ENCODE assay signal across 18 cellular contexts in genomic region chr12:109189291-109189690, GRCh38.
A peak's percentile ranks its signal among the peaks of the same experiment; 100 is the strongest.
DNase-seq lines count a peak whose midpoint lies in the region; ATAC-seq and TF ChIP-seq lines count a peak whose summit lies in the region.
"Had no signal": no experiment of that assay in that cellular context is flagged by ENCODE, and none has a peak within 500 bp of the region (broad histone marks: within the 10 kb centered on the region; RNA-seq: fewer than 3 reads in every experiment).

No MANE protein-coding gene starts in this region.

- no peak overlapping the region for H2BK120ac ChIP-seq in IMR-90 (ENCODE audit: low read depth, low read length)

- in situ Hi-C loops in IMR-90 (cut with MboI; ENCODE audit: low sequenced_read_pairs) = no loop called here
- in situ Hi-C loops in gastrocnemius medialis (cut with MboI; ENCODE audit: low sequenced_read_pairs in 4 of 4) = no loop called here
- in situ Hi-C loops in GM13977 (cut with MboI; ENCODE audit: low pct_unique_long_range_greater_than_20kb, low sequenced_read_pairs, unreplicated experiment) = no loop called here

- dilution Hi-C loops in IMR-90 (cut with HindIII; ENCODE audit: low sequenced_read_pairs, unreplicated experiment) = no loop called here

- POLR2A ChIA-PET in IMR-90 (lab: Charles Lee; ENCODE audit: unreplicated experiment) = no interaction called here

- no TSS peak for BruUV-seq in IMR-90 (replicated peaks; lab: Mats Ljungman, UMichigan)

- no peak overlapping the region for H4K91ac ChIP-seq in IMR-90 (ENCODE audit: insufficient read depth, low read depth, low read length)

- H3K9me1 ChIP-seq in IMR-90 (ENCODE audit: insufficient read depth, low read length) = peaks cover 4% of the 10 kb centered on the region; the same call in 1 of the 2 replicates

- H3K36me3 Mint-ChIP-seq in endodermal cell (ENCODE audit: low read depth) = peaks cover 15% of the 10 kb centered on the region

- H3K4me2 ChIP-seq in IMR-90 (ENCODE audit: low read depth, low read length) = no peak overlapping the region
- H3K4me2 ChIP-seq: A549, GM23338 had no signal

- 100% methylated on average over 2 of the region's 8 CpGs; no CpG with 5 or more reads in 1 of the 2 experiments for WGBS in IMR-90 (ENCODE audit: extremely low coverage in 2 of 2, insufficient read length in 1 of 2), 2 experiments
- 92 to 97% methylated on average over 8 of the region's 8 CpGs for WGBS in endodermal cell (ENCODE audit: insufficient coverage in 1 of 2, insufficient read length in 1 of 2), 2 experiments

- H3K9me3 ChIP-seq in IMR-90 (ENCODE audit: control insufficient read depth, insufficient read depth, low read length) (no peaks in the 10 kb centered on the region), endodermal cell (ENCODE audit: control insufficient read depth, low read length) (no peaks in the 10 kb centered on the region), gastrocnemius medialis (no peaks in the 10 kb centered on the region)
- H3K9me3 ChIP-seq: A549, Caco-2 had no signal

- H3K36me3 ChIP-seq in IMR-90 (ENCODE audit: control insufficient read depth, insufficient read depth, low read length) = 0 out of 2 replicates have a peak, but pooled peaks cover 3% of the 10 kb centered on the region
- H3K36me3 ChIP-seq in endodermal cell (ENCODE audit: control insufficient read depth, insufficient read depth, low read length) = no peaks in the 10 kb centered on the region
- H3K36me3 ChIP-seq in gastrocnemius medialis = peaks cover 26 to 98% of the 10 kb centered on the region in 2 donors

- H3K4me1 Mint-ChIP-seq in endodermal cell = peaks cover 7% of the 10 kb centered on the region
- H3K4me1 Mint-ChIP-seq: GM23338, IgD-negative memory B cell had no signal

- ATAC-seq in IMR-90 (ENCODE audit: low read depth) = no peak
- ATAC-seq in gastrocnemius medialis = no peak
- ATAC-seq in activated CD4-positive, CD25-positive, alpha-beta regulatory T cell treated with anti-CD3 and anti-CD28 coated beads, Interleukin-2, amount 50 U/mL, for 24 hours = no peak
- ATAC-seq: A549, GM23338, HCT116 had no signal

- no peak overlapping the region for H3K23ac ChIP-seq in IMR-90 (ENCODE audit: low read depth, low read length)

- no peak overlapping the region for H3K56ac ChIP-seq in IMR-90 (ENCODE audit: extremely low read depth, insufficient read depth, low read length)

- CTCF ChIA-PET in IMR-90 (lab: Yijun Ruan, JAX) = no interaction called here

- peaks cover 82% of the 10 kb centered on the region for H3K27me3 Mint-ChIP-seq in endodermal cell (ENCODE audit: insufficient read depth)
- H3K27me3 Mint-ChIP-seq: CD4-positive, alpha-beta T cell; IgD-negative memory B cell had no signal

- TF ChIP-seq CTCF in IMR-90 (conservative IDR thresholded peaks at IDR 0.05; ENCODE audit: low read depth, low read length) = no peak
- TF ChIP-seq CTCF in endodermal cell (conservative IDR thresholded peaks at IDR 0.05) = no peak
- TF ChIP-seq CTCF in gastrocnemius medialis (IDR thresholded peaks at IDR 0.05 in 4 of 5, conservative IDR thresholded peaks at IDR 0.05 in 1 of 5) = no peak
- TF ChIP-seq CTCF in GM13977 (IDR thresholded peaks at IDR 0.05; ENCODE audit: extremely low read depth, insufficient read depth, missing control alignments) = no peak

- H3K18ac ChIP-seq in IMR-90 (ENCODE audit: low read depth, low read length) = no peak overlapping the region

- H3K9ac ChIP-seq in IMR-90 (ENCODE audit: low read depth, low read length) (no peak overlapping the region), endodermal cell (ENCODE audit: extremely low read depth, low read length, poor library complexity, severe bottlenecking) (no peak overlapping the region)

- H3K4me1 ChIP-seq in IMR-90 (ENCODE audit: control insufficient read depth, insufficient read depth, low read length) (peaks cover 4% of the 10 kb centered on the region; the same call in 1 of the 2 replicates), endodermal cell (ENCODE audit: control insufficient read depth, insufficient read depth, low read length) (no peaks in the 10 kb centered on the region), gastrocnemius medialis (peaks cover 20 to 23% of the 10 kb centered on the region in 2 donors)
- H3K4me1 ChIP-seq: Caco-2 had no signal

- intact Hi-C loops in IMR-90 (cut with micrococcal nuclease) = no loop called here
- intact Hi-C loops in gastrocnemius medialis (cut with DNase I; ENCODE audit: low total_unique reads) = no loop called here

- no peaks in the 10 kb centered on the region for H3K79me1 ChIP-seq in IMR-90 (ENCODE audit: low read depth in 1 of 2, low read length in 2 of 2)

- H2BK20ac ChIP-seq in IMR-90 (ENCODE audit: low read depth, low read length) = no peak overlapping the region

- no peak overlapping the region for H4K5ac ChIP-seq in IMR-90 (ENCODE audit: low read depth, low read length)

- H3K27me3 ChIP-seq in IMR-90 (ENCODE audit: control insufficient read depth, insufficient read depth, low read length) (no peaks in the 10 kb centered on the region), endodermal cell (ENCODE audit: control insufficient read depth, insufficient read depth, low read length, poor library complexity, severe bottlenecking) (peaks cover 72% of the 10 kb centered on the region), gastrocnemius medialis (no peaks in the 10 kb centered on the region)

- H3K4me3 ChIP-seq in IMR-90 (ENCODE audit: insufficient read depth, low read depth, low read length) = no peak overlapping the region
- no peak overlapping the region for H3K4me3 ChIP-seq in endodermal cell (ENCODE audit: low read length)
- no peak overlapping the region for H3K4me3 ChIP-seq in gastrocnemius medialis
- H3K4me3 ChIP-seq: A549, GM23338 had no signal

- TF ChIP-seq RAD21 in IMR-90 (IDR thresholded peaks at IDR 0.05; ENCODE audit: low read length) = no peak

- peak overlapping the region; percentile 21 for H2AFZ ChIP-seq in IMR-90 (replicated peaks; ENCODE audit: low read length, poor library complexity)
- H2AFZ ChIP-seq: GM23338 had no signal

- H3K4ac ChIP-seq in IMR-90 (ENCODE audit: low read depth, low read length) = no peak overlapping the region

- no peak overlapping the region for H3K27ac Mint-ChIP-seq in endodermal cell
- H3K27ac Mint-ChIP-seq: CD4-positive, alpha-beta T cell; GM23338; HFFc6; IgD-negative memory B cell had no signal

- no peaks in the 10 kb centered on the region for H3K9me3 Mint-ChIP-seq in endodermal cell
- H3K9me3 Mint-ChIP-seq: CD4-positive, alpha-beta T cell; GM23338; HFFc6; IgD-negative memory B cell had no signal

- H4K20me1 ChIP-seq in IMR-90 (ENCODE audit: insufficient read depth, low read length) = no peaks in the 10 kb centered on the region

- H2BK5ac ChIP-seq in IMR-90 (ENCODE audit: low read depth, low read length, poor library complexity, severe bottlenecking) = no peak overlapping the region

- no peak overlapping the region for H2AK5ac ChIP-seq in IMR-90 (ENCODE audit: low read depth, low read length)

- DNase-seq in IMR-90 = no peak
- DNase-seq in endodermal cell = peak; percentile 67
- peak; percentile 35 for DNase-seq in mesenteric fat pad (ENCODE audit: low spot score)
- DNase-seq in gastrocnemius medialis = peak in 1 of 2 donors; percentile 46
- no peak for DNase-seq in GM13977 (ENCODE audit: low spot score)
- DNase-seq in NCI-H774 (lab: John Stamatoyannopoulos, UW) = no peak
- DNase-seq: AML-193; Caco-2; CD4-positive, alpha-beta T cell; H7; HFFc6 had no signal

- no peak overlapping the region for H4K8ac ChIP-seq in IMR-90 (ENCODE audit: low read depth in 2 of 2, low read length in 2 of 2)

- no peak for TF ChIP-seq POLR2A in IMR-90 (IDR thresholded peaks at IDR 0.05; ENCODE audit: low read depth, low read length)
- no peak for TF ChIP-seq POLR2A in gastrocnemius medialis (IDR thresholded peaks at IDR 0.05)

- H3K27ac ChIP-seq in IMR-90 (ENCODE audit: insufficient read depth, low read length) = no peak overlapping the region
- no peak overlapping the region for H3K27ac ChIP-seq in endodermal cell (ENCODE audit: low read depth, low read length)
- H3K27ac ChIP-seq in gastrocnemius medialis = peak overlapping the region; percentile 71 to 82 (median 75)
- H3K27ac ChIP-seq: 22Rv1, C4-2B had no signal

- no peak overlapping the region for H3K4me3 Mint-ChIP-seq in endodermal cell
- H3K4me3 Mint-ChIP-seq: CD4-positive, alpha-beta T cell; GM23338; HFFc6; IgD-negative memory B cell had no signal

- no peak overlapping the region for H3K14ac ChIP-seq in IMR-90 (replicated peaks; ENCODE audit: low read depth, low read length)

- no peak overlapping the region for H2AK9ac ChIP-seq in IMR-90 (replicated peaks; ENCODE audit: low read depth, low read length, poor library complexity)

- H2BK15ac ChIP-seq in IMR-90 (ENCODE audit: low read depth, low read length) = no peak overlapping the region

TF ChIP-seq in IMR-90, 13 proteins besides CTCF, POLR2A, EP300 and RAD21:
- TF ChIP-seq MAFK (IDR thresholded peaks at IDR 0.05; ENCODE audit: low read depth, low read length) = no peak
- TF ChIP-seq, protein P1, sequence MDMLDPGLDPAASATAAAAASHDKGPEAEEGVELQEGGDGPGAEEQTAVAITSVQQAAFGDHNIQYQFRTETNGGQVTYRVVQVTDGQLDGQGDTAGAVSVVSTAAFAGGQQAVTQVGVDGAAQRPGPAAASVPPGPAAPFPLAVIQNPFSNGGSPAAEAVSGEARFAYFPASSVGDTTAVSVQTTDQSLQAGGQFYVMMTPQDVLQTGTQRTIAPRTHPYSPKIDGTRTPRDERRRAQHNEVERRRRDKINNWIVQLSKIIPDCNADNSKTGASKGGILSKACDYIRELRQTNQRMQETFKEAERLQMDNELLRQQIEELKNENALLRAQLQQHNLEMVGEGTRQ (IDR thresholded peaks at IDR 0.05; ENCODE audit: low read depth, low read length) = no peak
- TF ChIP-seq CHD1 (IDR thresholded peaks at IDR 0.05; ENCODE audit: low read depth, low read length) = no peak
- TF ChIP-seq BHLHE40 (IDR thresholded peaks at IDR 0.05; ENCODE audit: low read depth, low read length) = no peak
- TF ChIP-seq RCOR1 (IDR thresholded peaks at IDR 0.05; ENCODE audit: insufficient replicate concordance, low read length) = no peak
- TF ChIP-seq FOS (IDR thresholded peaks at IDR 0.05; ENCODE audit: low read depth, low read length) = no peak
- TF ChIP-seq CEBPB (IDR thresholded peaks at IDR 0.05; ENCODE audit: low read depth, low read length) = no peak
- no peak for TF ChIP-seq ELK1 (IDR thresholded peaks at IDR 0.05; ENCODE audit: borderline replicate concordance, low read depth, low read length)

Comparison
In these comparisons a context has a peak if more than half of its experiments do, and no peak if none do; other contexts are left out.
1. DNase-seq: peak in endodermal cell (single experiment) and mesenteric fat pad (single experiment); none in IMR-90 (single experiment), GM13977 (single experiment) and NCI-H774 (single experiment).
2. H3K27ac ChIP-seq: peak in gastrocnemius medialis (4 of 4); none in IMR-90 (single experiment) and endodermal cell (single experiment).